1 cellular context compared by ENCODE assay signal in genomic region chr6:104969108-104969507, GRCh38.
TF ChIP-seq lines count a peak whose summit lies in the region.

No MANE protein-coding gene starts in this region.

TF ChIP-seq in HEK293, 187 proteins besides CTCF, POLR2A, EP300 and RAD21 (continued from another document):
- TF ChIP-seq ZNF148 (tag by site-specific recombination; IDR thresholded peaks at IDR 0.05; ENCODE audit: borderline replicate concordance) = no peak
- no peak for TF ChIP-seq ZNF621 (tag by site-specific recombination; IDR thresholded peaks at IDR 0.05)
